Comparison of ENCODE assay signal across 1 cellular context in the genomic region with DNA sequence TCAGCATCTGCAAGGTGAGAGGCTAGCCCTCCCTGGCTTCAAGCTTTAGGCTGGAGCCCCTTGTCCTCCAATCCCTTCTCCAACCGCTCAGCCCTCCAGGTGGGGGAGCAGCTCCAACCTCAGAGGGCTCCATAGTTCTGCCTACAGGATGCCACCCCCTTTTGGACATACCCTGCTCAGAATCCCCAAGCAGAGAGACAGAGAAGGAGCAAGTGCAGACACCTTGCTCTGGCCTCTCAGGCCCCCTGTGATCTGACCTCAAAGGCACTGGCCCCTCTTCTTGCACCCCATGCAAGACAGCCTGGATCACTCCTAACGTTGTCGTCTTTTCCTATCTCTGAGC.
TF ChIP-seq lines count a peak whose summit lies in the region.

No MANE protein-coding gene starts in this region.

TF ChIP-seq in H1, 55 proteins besides CTCF, POLR2A, EP300 and RAD21 (continued from another document):
- TF ChIP-seq CHD7 (IDR thresholded peaks at IDR 0.05; ENCODE audit: insufficient replicate concordance, low read length) (no peak), SRF (IDR thresholded peaks at IDR 0.05; ENCODE audit: low read depth, low read length) (no peak), CTBP2 (IDR thresholded peaks at IDR 0.05; ENCODE audit: borderline replicate concordance, insufficient read depth, insufficient read length, low read length) (no peak), SAP30 (IDR thresholded peaks at IDR 0.05; ENCODE audit: insufficient read depth, insufficient replicate concordance, low read length) (no peak), MAX (IDR thresholded peaks at IDR 0.05) (no peak), KDM1A (IDR thresholded peaks at IDR 0.05; ENCODE audit: borderline replicate concordance, low read length) (no peak), CBX5 (IDR thresholded peaks at IDR 0.05; ENCODE audit: low read depth, low read length) (no peak), RFX5 (IDR thresholded peaks at IDR 0.05; ENCODE audit: borderline replicate concordance, low read depth, low read length) (no peak), SIN3A (conservative IDR thresholded peaks at IDR 0.05 in 1 of 2, IDR thresholded peaks at IDR 0.05 in 1 of 2; ENCODE audit: low read depth in 1 of 2, low read length in 2 of 2) (no peak), BCL11A (IDR thresholded peaks at IDR 0.05; ENCODE audit: low read depth in 2 of 2, low read length in 2 of 2) (no peak), SP2 (IDR thresholded peaks at IDR 0.05; ENCODE audit: low read length) (no peak), CREB1 (IDR thresholded peaks at IDR 0.05) (no peak)
